In genomic region chr17:31061678-31062077, GRCh38 we compare ENCODE assay signal across 14 cellular contexts. TPM values are rescaled to one million over a fixed set of nuclear protein-coding genes. Genes with fewer than 3 reads are reported as not detected.
DNase-seq lines count a peak whose midpoint lies in the region; ATAC-seq and TF ChIP-seq lines count a peak whose summit lies in the region.
"Had no signal": no experiment of that assay in that cellular context is flagged by ENCODE, and none has a peak within 500 bp of the region (broad histone marks: within the 10 kb centered on the region; RNA-seq: fewer than 3 reads in every experiment).

No MANE protein-coding gene starts in this region.

- peak; percentile 12 for DNase-seq in SKM-1 treated with dmso at 0.1 percent for 144 hours (lab: John Stamatoyannopoulos, UW; ENCODE audit: unreplicated experiment)
- no peak for DNase-seq in SKM-1 (lab: John Stamatoyannopoulos, UW; ENCODE audit: unreplicated experiment)
- peak; percentile 78 for DNase-seq in H9
- peak; percentile 32 for DNase-seq in UCSD-AML1 (lab: John Stamatoyannopoulos, UW; ENCODE audit: unreplicated experiment)
- DNase-seq in left lobe of liver (ENCODE audit: low spot score): peak; percentile 34
- DNase-seq in KG1 (lab: John Stamatoyannopoulos, UW): no peak
- DNase-seq in NOMO-1 treated with dmso at 0.1 percent for 144 hours (lab: John Stamatoyannopoulos, UW; ENCODE audit: unreplicated experiment): no peak
- DNase-seq in NCI-H748 (lab: John Stamatoyannopoulos, UW; ENCODE audit: unreplicated experiment): no peak
- DNase-seq: activated CD4-positive, alpha-beta T cell treated with anti-CD3 and anti-CD28 coated beads for 1 hour; hippocampal formation; midbrain; NCI-H2171 treated with DMSO at 0.1 percent for 48 hours; SIG-M5 had no signal

- no peak overlapping the region for H2BK120ac ChIP-seq in H9 (ENCODE audit: low read depth, low read length, poor library complexity, severe bottlenecking)

- ATAC-seq in left lobe of liver: no peak

- no peak overlapping the region for H3K4ac ChIP-seq in H9 (ENCODE audit: low read depth, low read length)

- no peak overlapping the region for H3K27ac Mint-ChIP-seq in H9
- H3K27ac Mint-ChIP-seq: activated naive CD8-positive, alpha-beta T cell had no signal

- no peaks in the 10 kb centered on the region for H3K79me2 ChIP-seq in H9 (ENCODE audit: insufficient read depth, low read length)

- peak; percentile 68 for TF ChIP-seq CTCF in H9 (conservative IDR thresholded peaks at IDR 0.05)

- H2BK20ac ChIP-seq in H9 (ENCODE audit: low read depth, low read length, poor library complexity, severe bottlenecking): no peak overlapping the region

- H2BK12ac ChIP-seq in H9 (ENCODE audit: insufficient read length, low read depth, low read length): no peak overlapping the region

- H3K23ac ChIP-seq in H9 (ENCODE audit: insufficient read length, low read depth, low read length): no peak overlapping the region

- H4K8ac ChIP-seq in H9 (replicated peaks; ENCODE audit: insufficient read length, low read depth, low read length): no peak overlapping the region

- H4K91ac ChIP-seq in H9 (ENCODE audit: insufficient read length, low read depth, low read length): no peak overlapping the region

- H3K27ac ChIP-seq in H9 (ENCODE audit: insufficient read length, low read depth, low read length): no peak overlapping the region

- no peaks in the 10 kb centered on the region; the same call in 1 of the 2 replicates for H3K27me3 Mint-ChIP-seq in H9 (ENCODE audit: low read depth)

- H3K9me3 ChIP-seq in H9 (ENCODE audit: control insufficient read depth, low read depth, low read length): no peaks in the 10 kb centered on the region

- H3K56ac ChIP-seq in H9 (ENCODE audit: insufficient read length, low read depth, low read length): no peak overlapping the region

- H3K18ac ChIP-seq in H9 (ENCODE audit: insufficient read length, low read depth, low read length): no peak overlapping the region

- H3K27me3 ChIP-seq in H9 (ENCODE audit: insufficient read depth, low read length): no peaks in the 10 kb centered on the region

- no peak overlapping the region for H2BK5ac ChIP-seq in H9 (ENCODE audit: insufficient read length, low read length)

- no peaks in the 10 kb centered on the region for H3K23me2 ChIP-seq in H9 (ENCODE audit: insufficient read length, low read depth, low read length, poor library complexity, severe bottlenecking)

- no peak overlapping the region for H2AK5ac ChIP-seq in H9 (ENCODE audit: insufficient read length, low read length)

- H3T11ph ChIP-seq in H9 (ENCODE audit: low read length): no peak overlapping the region

- H4K20me1 ChIP-seq in H9 (ENCODE audit: control insufficient read depth, insufficient read depth, insufficient read length): no peaks in the 10 kb centered on the region

- no peaks in the 10 kb centered on the region for H3K36me3 Mint-ChIP-seq in H9 (ENCODE audit: insufficient read depth in 1 of 3, low read depth in 3 of 3)
- H3K36me3 Mint-ChIP-seq: activated naive CD8-positive, alpha-beta T cell had no signal

- H3K4me1 ChIP-seq in H9 (ENCODE audit: insufficient read depth, low read length): no peaks in the 10 kb centered on the region

- H3K79me1 ChIP-seq in H9 (ENCODE audit: insufficient read depth, low read depth, low read length, poor library complexity, severe bottlenecking): no peaks in the 10 kb centered on the region

- no CpG with 5 or more reads among the region's 3 CpGs for whole genome bisulfite sequencing in H9 (ENCODE audit: extremely low coverage, insufficient read length, low lambda C conversion rate)

- peaks cover 10% of the 10 kb centered on the region in 2 experiments for H3K4me1 Mint-ChIP-seq in H9

- no peak overlapping the region for H3K4me3 Mint-ChIP-seq in H9
- H3K4me3 Mint-ChIP-seq: activated naive CD8-positive, alpha-beta T cell had no signal

- H4K5ac ChIP-seq in H9 (ENCODE audit: insufficient read length, low read depth, low read length): no peak overlapping the region

- no peak overlapping the region for H3K9ac ChIP-seq in H9 (ENCODE audit: extremely low read depth, insufficient read length, low read length)

- H2AFZ ChIP-seq in H9 (ENCODE audit: low read length): no peak overlapping the region

- H3K14ac ChIP-seq in H9 (ENCODE audit: insufficient read depth, low read length): no peak overlapping the region

- H2BK15ac ChIP-seq in H9 (ENCODE audit: low read depth, low read length): no peak overlapping the region

- H3K4me2 ChIP-seq in H9 (ENCODE audit: insufficient read depth, insufficient read length, low read length): no peak overlapping the region

- no peaks in the 10 kb centered on the region for H3K9me3 Mint-ChIP-seq in H9

RNA-seq across cellular contexts. Expression of gene NF1, which starts 33.1 kb away (rescaled TPM):
- total RNA-seq in H9 (2021) (37.9 and 38.1 TPM in 2 replicates), left lobe of liver (20.4 TPM)

Comparison
In these comparisons a context has a peak if more than half of its experiments do, and no peak if none do; other contexts are left out.
1. DNase-seq: peak in SKM-1 treated with dmso at 0.1 percent for 144 hours (single experiment), H9 (single experiment), UCSD-AML1 (single experiment) and left lobe of liver (single experiment); none in SKM-1 (single experiment), KG1 (single experiment), NOMO-1 treated with dmso at 0.1 percent for 144 hours (single experiment) and NCI-H748 (single experiment).